Comparison of ENCODE assay signal across 9 cellular contexts in genomic region chr13:37640499-37640898, GRCh38. TPM values are rescaled to one million over a fixed set of nuclear protein-coding genes. Genes with fewer than 3 reads are reported as not detected.
A peak's percentile ranks its signal among the peaks of the same experiment; 100 is the strongest.
DNase-seq lines count a peak whose midpoint lies in the region; ATAC-seq, FAIRE-seq and TF ChIP-seq lines count a peak whose summit lies in the region.
"Had no signal": no experiment of that assay in that cellular context is flagged by ENCODE, and none has a peak within 500 bp of the region (broad histone marks: within the 10 kb centered on the region; RNA-seq: fewer than 3 reads in every experiment).

No MANE protein-coding gene starts in this region.

- H3K4me2 ChIP-seq in HepG2 (ENCODE audit: low read depth, low read length): no peak overlapping the region

- H3K9ac ChIP-seq in HepG2 (ENCODE audit: insufficient read depth, low read depth, low read length): no peak overlapping the region

- no peak overlapping the region for H2AFZ ChIP-seq in HepG2 (ENCODE audit: low read length)

- DNase-seq in amniotic stem cell (lab: John Stamatoyannopoulos, UW) (peak; percentile 45), HepG2 (ENCODE audit: low spot score) (no peak)
- DNase-seq in stimulated activated CD4-positive, alpha-beta T cell treated with anti-CD3 and anti-CD28 coated beads, Interleukin-15, amount 100 ng/mL, for 24 hours: no peak

- H3K9me3 ChIP-seq in HepG2 (ENCODE audit: low read length): no peaks in the 10 kb centered on the region
- H3K9me3 ChIP-seq: neutrophil had no signal

- no peaks in the 10 kb centered on the region for H4K20me1 ChIP-seq in HepG2 (ENCODE audit: insufficient read depth, low read length)

- no peak overlapping the region for H3K27ac ChIP-seq in C4-2B
- H3K27ac ChIP-seq in HepG2 (ENCODE audit: extremely low read length, insufficient read depth, low read length): no peak overlapping the region
- H3K27ac ChIP-seq: neutrophil had no signal

- peak; percentile 43; the same call in 1 of the 3 replicates for ATAC-seq in HepG2
- ATAC-seq in GM21717 (IDR thresholded peaks at IDR 0.05; ENCODE audit: unreplicated experiment): no peak
- ATAC-seq in HG03108 (IDR thresholded peaks at IDR 0.05; ENCODE audit: unreplicated experiment): no peak
- ATAC-seq in GM18909 (IDR thresholded peaks at IDR 0.05; ENCODE audit: poor library complexity, unreplicated experiment): no peak

- intact Hi-C loops in HepG2 (cut with micrococcal nuclease; ENCODE audit: unreplicated experiment): no loop called here

- no peaks in the 10 kb centered on the region for H3K4me1 ChIP-seq in HepG2 (ENCODE audit: insufficient read depth, low read length)

- no TSS peak for BruUV-seq in HepG2 (replicated peaks; lab: Mats Ljungman, UMichigan)

- in situ Hi-C loops in HepG2 (cut with HindIII; ENCODE audit: extremely low pct_ligation_motif_present, low pct_unique_long_range_greater_than_20kb): no loop called here

- no peak for TF ChIP-seq POLR2A in HepG2 (IDR thresholded peaks at IDR 0.05; ENCODE audit: insufficient read depth in 1 of 2, low read depth in 2 of 2, low read length in 2 of 2)

- H3K36me3 ChIP-seq in HepG2 (replicated peaks in 1 of 2; ENCODE audit: control insufficient read depth in 1 of 2, insufficient read depth in 2 of 2, low read length in 2 of 2): no peaks in the 10 kb centered on the region
- H3K36me3 ChIP-seq: neutrophil had no signal

- TF ChIP-seq CTCF in C4-2B (conservative IDR thresholded peaks at IDR 0.05): peak; percentile 71
- TF ChIP-seq CTCF in LNCAP (IDR thresholded peaks at IDR 0.05): peak; percentile 28; the same call in 1 of the 2 replicates
- TF ChIP-seq CTCF in HepG2 (CRISPR knock-in tag; IDR thresholded peaks at IDR 0.05): peak; percentile 19; the same call in 1 of the 2 replicates

- no peak for TF ChIP-seq RAD21 in HepG2 (CRISPR knock-in tag; IDR thresholded peaks at IDR 0.05)

- FAIRE-seq in HepG2 (lab: Jason Lieb, UNC): peak; percentile 18

- H3K27me3 ChIP-seq in HepG2 (ENCODE audit: control insufficient read depth in 1 of 2, insufficient read depth in 2 of 2, low read length in 2 of 2): no peaks in the 10 kb centered on the region; a peak in 1 of 5 replicates
- H3K27me3 ChIP-seq: neutrophil had no signal

- H3K79me2 ChIP-seq in HepG2 (ENCODE audit: insufficient read depth, low read length): no peaks in the 10 kb centered on the region

- CTCF ChIA-PET in HepG2 (lab: Yijun Ruan, JAX; ENCODE audit: low intra/inter-chr PET ratio, low total read pairs): no interaction called here

- H3K4me3 ChIP-seq in HepG2 (replicated peaks in 1 of 3; ENCODE audit: insufficient read depth in 1 of 3, low read depth in 2 of 3, low read length in 3 of 3): no peak overlapping the region

- 0% methylated on average over 2 of the region's 2 CpGs for WGBS in HepG2 (ENCODE audit: low lambda C conversion rate)

- POLR2A ChIA-PET in HepG2 (lab: Yijun Ruan, JAX): no interaction called here

- TF ChIP-seq EP300 in HepG2 (IDR thresholded peaks at IDR 0.05; ENCODE audit: low read depth in 2 of 2, low read length in 2 of 2) (no peak), HepG2 (CRISPR knock-in tag; IDR thresholded peaks at IDR 0.05; ENCODE audit: borderline replicate concordance) (no peak)

TF ChIP-seq in HepG2, 621 proteins besides CTCF, POLR2A, EP300 and RAD21:
- TF ChIP-seq ATF3 (CRISPR knock-in tag; IDR thresholded peaks at IDR 0.05) (no peak), STAG1 (CRISPR knock-in tag; IDR thresholded peaks at IDR 0.05) (peak; percentile 44)

RNA-seq across cellular contexts. Expression of gene POSTN, which starts 41.9 kb away (rescaled TPM):
- not detected in 2 replicates for total RNA-seq in HepG2 (2016; rRNA removed; fragmentation: Illumina TruSeq; extraction: Trizol)
- total RNA-seq in HepG2 (2016; cell fraction: cytosol; rRNA removed; fragmentation: Illumina TruSeq; extraction: Trizol; ENCODE audit: low read depth): not detected in 2 replicates
- not detected in 2 replicates for total RNA-seq in HepG2 (2016; cell fraction: insoluble cytoplasmic fraction; rRNA removed; fragmentation: Illumina TruSeq; extraction: Trizol)
- not detected in 2 replicates for total RNA-seq in HepG2 (2016; cell fraction: membrane; rRNA removed; fragmentation: Illumina TruSeq; extraction: Trizol)
- not detected in 2 replicates for total RNA-seq in HepG2 (2016; cell fraction: nucleus; rRNA removed; fragmentation: Illumina TruSeq; extraction: Trizol)
- polyA plus RNA-seq in HepG2 (2011; rRNA removed): not detected in 2 replicates
- not detected in 2 replicates for polyA plus RNA-seq in HepG2 (2011; cell fraction: cytosol; rRNA removed)
- polyA plus RNA-seq in HepG2 (2011; cell fraction: nucleus; rRNA removed): not detected in 2 replicates
- polyA plus RNA-seq in HepG2 (2012): not detected in 2 replicates
- not detected in 2 replicates for polyA plus RNA-seq in HepG2 (2016; cell fraction: cytosol; fragmentation: Illumina TruSeq; extraction: Trizol; ENCODE audit: low read depth)
- not detected in 2 replicates for polyA plus RNA-seq in HepG2 (2016; cell fraction: insoluble cytoplasmic fraction; fragmentation: Illumina TruSeq; extraction: Trizol; ENCODE audit: low read depth)
- not detected in 2 replicates for polyA plus RNA-seq in HepG2 (2016; cell fraction: membrane; fragmentation: Illumina TruSeq; extraction: Trizol; ENCODE audit: low read depth)
- polyA plus RNA-seq in HepG2 (2016; cell fraction: nucleus; fragmentation: Illumina TruSeq; extraction: Trizol; ENCODE audit: insufficient read depth, low read depth): not detected in 2 replicates
- 0.14 TPM in 1 of 2 replicates, not detected in the other for polyA minus RNA-seq in HepG2 (2011; rRNA and poly(A)+ RNA removed; ENCODE audit: low replicate concordance)
- not detected in 2 replicates for polyA minus RNA-seq in HepG2 (2011; cell fraction: cytosol; rRNA and poly(A)+ RNA removed)
- not detected in 2 replicates for polyA minus RNA-seq in HepG2 (2011; cell fraction: nucleus; rRNA and poly(A)+ RNA removed)

Comparison
In these comparisons a context has a peak if more than half of its experiments do, and no peak if none do; other contexts are left out.
1. CTCF ChIP-seq: peak in every context shown above with its lines; median percentile 71 in C4-2B; 28 in LNCAP; 19 in HepG2.